Comparison of ENCODE assay signal across 9 cellular contexts in genomic region chr10:14751576-14752330, GRCh38. TPM values are rescaled to one million over a fixed set of nuclear protein-coding genes. Genes with fewer than 3 reads are reported as not detected.
A peak's percentile ranks its signal among the peaks of the same experiment; 100 is the strongest.
DNase-seq lines count a peak whose midpoint lies in the region; ATAC-seq lines count a peak whose summit lies in the region.
"Had no signal": no experiment of that assay in that cellular context is flagged by ENCODE, and none has a peak within 500 bp of the region (broad histone marks: within the 10 kb centered on the region; RNA-seq: fewer than 3 reads in every experiment).

No MANE protein-coding gene starts in this region.

- H3K9me3 Mint-ChIP-seq in stimulated activated naive B cell treated with anti-CD40 and anti-IgM and Interleukin-4, amounts not matched to agents 10 μg/mL and 1 μg/mL and 100 μg/mL, for 72 hours, result peaks cover 0 to 2% of the 10 kb centered on the region in 2 donors
- peaks cover 0 to 6% (median 0%) of the 10 kb centered on the region in 9 donors for H3K9me3 Mint-ChIP-seq in naive thymus-derived CD8-positive, alpha-beta T cell

- POLR2A ChIA-PET in naive thymus-derived CD8-positive, alpha-beta T cell (lab: Charles Lee), result interaction anchor here (0.6 to 1.4 kb wide), 2 partner anchors 10 to 11 kb away, joined by 4 to 6 read pairs; no protein-coding TSS in a partner anchor

- peaks cover 57 to 68% of the 10 kb centered on the region in 2 donors for H3K4me1 Mint-ChIP-seq in stimulated activated naive B cell treated with anti-CD40 and anti-IgM and Interleukin-4, amounts not matched to agents 10 μg/mL and 1 μg/mL and 100 μg/mL, for 72 hours
- H3K4me1 Mint-ChIP-seq in naive thymus-derived CD8-positive, alpha-beta T cell, result peaks cover 0 to 47% (median 3%) of the 10 kb centered on the region in 4 donors

- DNase-seq in RPMI7951 (ENCODE audit: low read depth) (peak; percentile 51), hepatic stellate cell (ENCODE audit: low spot score) (peak; percentile 14), NCI-H1436 treated with DMSO at 0.1 percent for 48 hours (lab: John Stamatoyannopoulos, UW) (no peak), NCI-H1105 treated with DMSO at 0.1 percent for 48 hours (lab: John Stamatoyannopoulos, UW) (no peak)
- DNase-seq in stimulated activated naive B cell treated with anti-CD40 and anti-IgM and Interleukin-4, amounts not matched to agents 10 μg/mL and 1 μg/mL and 100 μg/mL, for 72 hours, result peak; percentile 64
- no peak for DNase-seq in stimulated activated naive CD8-positive, alpha-beta T cell treated with anti-CD3 and anti-CD28 coated beads, Interleukin-15, Interleukin-2, amounts not matched to agents 100 U/mL and 50 U/mL, for 24 hours
- DNase-seq in naive thymus-derived CD8-positive, alpha-beta T cell, result no peak

- H3K4me3 Mint-ChIP-seq in stimulated activated naive B cell treated with anti-CD40 and anti-IgM and Interleukin-4, amounts not matched to agents 10 μg/mL and 1 μg/mL and 100 μg/mL, for 72 hours, result peak overlapping the region; percentile 36 to 60
- H3K4me3 Mint-ChIP-seq in naive thymus-derived CD8-positive, alpha-beta T cell, result no peak overlapping the region
- H3K4me3 Mint-ChIP-seq: T-helper 1 cell treated with Interleukin-12 subunit alpha and Interleukin-12 subunit beta and Interleukin-4 antibody, amounts not matched to agents 30 μg/mL and 1 μg/mL, for 36 hours had no signal

- peak overlapping the region; percentile 94 for H3K27ac Mint-ChIP-seq in stimulated activated naive B cell treated with anti-CD40 and anti-IgM and Interleukin-4, amounts not matched to agents 10 μg/mL and 1 μg/mL and 100 μg/mL, for 72 hours
- peak overlapping the region in 2 of 10 donors; percentile 73 to 78 for H3K27ac Mint-ChIP-seq in naive thymus-derived CD8-positive, alpha-beta T cell
- H3K27ac Mint-ChIP-seq: T-helper 1 cell treated with Interleukin-12 subunit alpha and Interleukin-12 subunit beta and Interleukin-4 antibody, amounts not matched to agents 30 μg/mL and 1 μg/mL, for 36 hours had no signal

- H3K36me3 Mint-ChIP-seq in stimulated activated naive B cell treated with anti-CD40 and anti-IgM and Interleukin-4, amounts not matched to agents 10 μg/mL and 1 μg/mL and 100 μg/mL, for 72 hours, result peaks cover 0 to 3% of the 10 kb centered on the region in 2 donors
- peaks cover 0 to 3% (median 0%) of the 10 kb centered on the region in 3 donors for H3K36me3 Mint-ChIP-seq in naive thymus-derived CD8-positive, alpha-beta T cell

- ATAC-seq in GM21529 (IDR thresholded peaks at IDR 0.05; ENCODE audit: unreplicated experiment), result peak; percentile 66
- peak; percentile 92 for ATAC-seq in stimulated activated naive B cell treated with anti-CD40 and anti-IgM and Interleukin-4, amounts not matched to agents 10 μg/mL and 1 μg/mL and 100 μg/mL, for 72 hours (replicated peaks)
- no peak for ATAC-seq in stimulated activated naive CD8-positive, alpha-beta T cell treated with anti-CD3 and anti-CD28 coated beads, Interleukin-15, Interleukin-2, amounts not matched to agents 100 U/mL and 50 U/mL, for 24 hours
- no peak for ATAC-seq in naive thymus-derived CD8-positive, alpha-beta T cell

- no peaks in the 10 kb centered on the region for H3K27me3 Mint-ChIP-seq in stimulated activated naive B cell treated with anti-CD40 and anti-IgM and Interleukin-4, amounts not matched to agents 10 μg/mL and 1 μg/mL and 100 μg/mL, for 72 hours
- peaks cover 0 to 2% (median 0%) of the 10 kb centered on the region in 5 donors for H3K27me3 Mint-ChIP-seq in naive thymus-derived CD8-positive, alpha-beta T cell

RNA-seq across cellular contexts. Expression of gene FAM107B, which starts 22.9 kb away (rescaled TPM):
- total RNA-seq in RPMI7951 (2014; rRNA removed; shearing (Covaris generic)), result 33.1 and 39.9 TPM in 2 replicates
- total RNA-seq in naive thymus-derived CD8-positive, alpha-beta T cell, result 100 to 1,000 TPM; 250 to 260 TPM
- 100 to 1,000 TPM; 258 to 319 (median 276) TPM for polyA plus RNA-seq in naive thymus-derived CD8-positive, alpha-beta T cell

Comparison
In these comparisons a context has a peak if more than half of its experiments do, and no peak if none do; other contexts are left out.
1. ATAC-seq: peak in GM21529 (single experiment) and stimulated activated naive B cell treated with anti-CD40 and anti-IgM and Interleukin-4, amounts not matched to agents 10 μg/mL and 1 μg/mL and 100 μg/mL, for 72 hours (2 of 2); none in stimulated activated naive CD8-positive, alpha-beta T cell treated with anti-CD3 and anti-CD28 coated beads, Interleukin-15, Interleukin-2, amounts not matched to agents 100 U/mL and 50 U/mL, for 24 hours (single experiment) and naive thymus-derived CD8-positive, alpha-beta T cell (0 of 2).
2. DNase-seq: peak in RPMI7951 (single experiment), hepatic stellate cell (single experiment) and stimulated activated naive B cell treated with anti-CD40 and anti-IgM and Interleukin-4, amounts not matched to agents 10 μg/mL and 1 μg/mL and 100 μg/mL, for 72 hours (single experiment); none in NCI-H1436 treated with DMSO at 0.1 percent for 48 hours (single experiment), stimulated activated naive CD8-positive, alpha-beta T cell treated with anti-CD3 and anti-CD28 coated beads, Interleukin-15, Interleukin-2, amounts not matched to agents 100 U/mL and 50 U/mL, for 24 hours (single experiment), NCI-H1105 treated with DMSO at 0.1 percent for 48 hours (single experiment) and naive thymus-derived CD8-positive, alpha-beta T cell (0 of 10).
3. H3K4me3 Mint-ChIP-seq: peak in stimulated activated naive B cell treated with anti-CD40 and anti-IgM and Interleukin-4, amounts not matched to agents 10 μg/mL and 1 μg/mL and 100 μg/mL, for 72 hours (2 of 2); none in naive thymus-derived CD8-positive, alpha-beta T cell (0 of 10).